In the genomic region with DNA sequence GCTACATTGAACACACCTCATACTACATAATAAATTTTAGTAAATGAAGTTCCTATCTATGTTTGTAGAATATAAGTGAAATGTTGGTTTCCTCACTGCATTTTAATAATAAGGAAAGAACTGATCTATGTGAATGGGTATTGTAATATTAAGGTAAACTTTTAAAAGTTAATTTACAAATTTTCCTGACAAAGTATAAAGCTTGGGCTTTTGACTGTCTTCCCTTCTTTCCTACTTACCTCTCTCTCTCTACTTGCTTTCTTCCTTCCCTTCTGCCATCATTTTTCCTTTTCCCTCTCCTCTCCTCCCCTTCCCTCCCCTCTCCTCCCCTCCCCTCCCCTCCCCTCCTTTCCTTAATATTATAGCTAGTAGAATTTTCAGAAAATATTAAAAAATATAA, we compare ENCODE assay signal across 6 cellular contexts.
"Had no signal": no experiment of that assay in that cellular context is flagged by ENCODE, and none has a peak within 500 bp of the region (broad histone marks: within the 10 kb centered on the region; RNA-seq: fewer than 3 reads in every experiment).

No MANE protein-coding gene starts in this region.

- H3K27ac ChIP-seq: HL-60, KMS-11 had no signal

- DNase-seq: IMR-90, KBM-7, KG1 had no signal

- FAIRE-seq: HTR-8/SVneo had no signal

- H3K9ac ChIP-seq: KMS-11 had no signal

- H3K4me2 ChIP-seq: KMS-11 had no signal
